In genomic region chr2:180675170-180675569, GRCh38 we compare ENCODE assay signal across 16 cellular contexts.
"Had no signal": no experiment of that assay in that cellular context is flagged by ENCODE, and none has a peak within 500 bp of the region (broad histone marks: within the 10 kb centered on the region; RNA-seq: fewer than 3 reads in every experiment).

No MANE protein-coding gene starts in this region.

- H3K27ac ChIP-seq: ascending aorta, epithelial cell of prostate, gastrocnemius medialis, heart left ventricle, pancreas, sigmoid colon had no signal

- H3K4me3 ChIP-seq: ascending aorta, gastrocnemius medialis, heart left ventricle, pancreas, sigmoid colon had no signal

- H3K27me3 ChIP-seq: ascending aorta, gastrocnemius medialis, pancreas, sigmoid colon had no signal

- DNase-seq: activated CD4-positive, alpha-beta T cell treated with anti-CD3 and anti-CD28 coated beads for 1 hour; activated CD4-positive, alpha-beta T cell treated with anti-CD3 and anti-CD28 coated beads, Interleukin-2, amount 50 U/mL, for 48 hours; activated naive CD4-positive, alpha-beta T cell treated with anti-CD3 and anti-CD28 coated beads, Interleukin-2, amount 10 ng/mL, durations not matched to agents 7 days and 5 days; dermis blood vessel endothelial cell; effector memory CD8-positive, alpha-beta T cell; gastrocnemius medialis; heart left ventricle; naive thymus-derived CD4-positive, alpha-beta T cell; pancreas; sigmoid colon; stimulated activated CD4-positive, alpha-beta T cell treated with anti-CD3 and anti-CD28 coated beads, Interleukin-1b, Interleukin-23, amount 100 ng/mL, for 48 hours; T-helper 9 cell had no signal

- FAIRE-seq: pancreas had no signal

- H3K27ac Mint-ChIP-seq: activated naive CD4-positive, alpha-beta T cell treated with anti-CD3 and anti-CD28 coated beads, Interleukin-2, amount 10 ng/mL, durations not matched to agents 7 days and 5 days; activated T-helper 2 cell treated with anti-CD3 and anti-CD28 coated beads, Interferon-gamma antibody, Interleukin-2, Interleukin-4, amounts not matched to agents 10 μg/mL and 5 μg/mL and 100 μg/mL, durations not matched to agents 14 hours and 24 hours and 36 hours; effector memory CD8-positive, alpha-beta T cell; naive thymus-derived CD4-positive, alpha-beta T cell had no signal

- H3K36me3 Mint-ChIP-seq: activated naive CD4-positive, alpha-beta T cell treated with anti-CD3 and anti-CD28 coated beads, Interleukin-2, amount 10 ng/mL, durations not matched to agents 7 days and 5 days; naive thymus-derived CD4-positive, alpha-beta T cell had no signal

- H3K9me3 ChIP-seq: ascending aorta, gastrocnemius medialis, heart left ventricle, pancreas, sigmoid colon had no signal

- H3K4me1 ChIP-seq: ascending aorta, gastrocnemius medialis, heart left ventricle, pancreas, sigmoid colon had no signal

- H3K4me1 Mint-ChIP-seq: activated naive CD4-positive, alpha-beta T cell treated with anti-CD3 and anti-CD28 coated beads, Interleukin-2, amount 10 ng/mL, durations not matched to agents 7 days and 5 days; naive thymus-derived CD4-positive, alpha-beta T cell had no signal

- H3K4me3 Mint-ChIP-seq: activated naive CD4-positive, alpha-beta T cell treated with anti-CD3 and anti-CD28 coated beads, Interleukin-2, amount 10 ng/mL, durations not matched to agents 7 days and 5 days; effector memory CD8-positive, alpha-beta T cell; naive thymus-derived CD4-positive, alpha-beta T cell had no signal

- H3K36me3 ChIP-seq: ascending aorta, gastrocnemius medialis, heart left ventricle, pancreas, sigmoid colon had no signal

- ATAC-seq: effector memory CD8-positive, alpha-beta T cell; gastrocnemius medialis; heart left ventricle; left lobe of liver; naive thymus-derived CD4-positive, alpha-beta T cell; pancreas had no signal

- H3K9me3 Mint-ChIP-seq: activated naive CD4-positive, alpha-beta T cell treated with anti-CD3 and anti-CD28 coated beads, Interleukin-2, amount 10 ng/mL, durations not matched to agents 7 days and 5 days; activated T-helper 2 cell treated with anti-CD3 and anti-CD28 coated beads, Interferon-gamma antibody, Interleukin-2, Interleukin-4, amounts not matched to agents 10 μg/mL and 5 μg/mL and 100 μg/mL, durations not matched to agents 14 hours and 24 hours and 36 hours; effector memory CD8-positive, alpha-beta T cell had no signal
